In genomic region chr2:168552450-168552856, GRCh38 we compare ENCODE assay signal across 8 cellular contexts.
DNase-seq lines count a peak whose midpoint lies in the region; ATAC-seq and TF ChIP-seq lines count a peak whose summit lies in the region.

No MANE protein-coding gene starts in this region.

- H3K36me3 Mint-ChIP-seq in CD14-positive monocyte = peaks cover 13 to 22% of the 10 kb centered on the region in 2 donors

- no peak for DNase-seq in CD14-positive monocyte (ENCODE audit: low spot score)
- peak; percentile 57 to 80 for DNase-seq in NOMO-1 (lab: John Stamatoyannopoulos, UW; ENCODE audit: unreplicated experiment in 2 of 2)
- no peak for DNase-seq in dedifferentiated amniotic fluid mesenchymal stem cell (ENCODE audit: extremely low spot score)
- DNase-seq in cortex of kidney (lab: John Stamatoyannopoulos, UW) = no peak
- DNase-seq in globus pallidus (ENCODE audit: low spot score) = no peak

- no peaks in the 10 kb centered on the region for H3K9me3 Mint-ChIP-seq in CD14-positive monocyte

- ATAC-seq in GM19467 (IDR thresholded peaks at IDR 0.05; ENCODE audit: unreplicated experiment) (peak; percentile 87), HG03432 (IDR thresholded peaks at IDR 0.05; ENCODE audit: unreplicated experiment) (peak; percentile 99)
- no peak for ATAC-seq in activated CD4-positive, CD25-positive, alpha-beta regulatory T cell treated with anti-CD3 and anti-CD28 coated beads, Interleukin-2, amount 50 U/mL, for 24 hours

- intact Hi-C loops in CD14-positive monocyte (cut with micrococcal nuclease) = no loop called here

- H3K4me1 Mint-ChIP-seq in CD14-positive monocyte = peaks cover 31% of the 10 kb centered on the region

- H3K27ac Mint-ChIP-seq in CD14-positive monocyte = peak overlapping the region in 5 of 7 donors; percentile 44 to 87 (median 62)

- H3K27me3 Mint-ChIP-seq in CD14-positive monocyte (ENCODE audit: low read depth in 3 of 3) = peaks cover 0 to 2% (median 0%) of the 10 kb centered on the region in 3 donors

- no peak overlapping the region for H3K4me3 Mint-ChIP-seq in CD14-positive monocyte

- no peak for TF ChIP-seq CTCF in CD14-positive monocyte (IDR thresholded peaks at IDR 0.05)

Comparison
In these comparisons a context has a peak if more than half of its experiments do, and no peak if none do; other contexts are left out.
1. DNase-seq: peak in NOMO-1 (2 of 2); none in CD14-positive monocyte (single experiment), dedifferentiated amniotic fluid mesenchymal stem cell (single experiment), cortex of kidney (single experiment) and globus pallidus (single experiment).
2. ATAC-seq: peak in GM19467 (single experiment) and HG03432 (single experiment); none in activated CD4-positive, CD25-positive, alpha-beta regulatory T cell treated with anti-CD3 and anti-CD28 coated beads, Interleukin-2, amount 50 U/mL, for 24 hours (0 of 2).